In genomic region chr13:94157705-94158218, GRCh38 we compare ENCODE assay signal across 25 cellular contexts.
A peak's percentile ranks its signal among the peaks of the same experiment; 100 is the strongest.
DNase-seq lines count a peak whose midpoint lies in the region; ATAC-seq and TF ChIP-seq lines count a peak whose summit lies in the region.
"Had no signal": no experiment of that assay in that cellular context is flagged by ENCODE, and none has a peak within 500 bp of the region (broad histone marks: within the 10 kb centered on the region; RNA-seq: fewer than 3 reads in every experiment).

No MANE protein-coding gene starts in this region.

- no peak overlapping the region for H3K4me3 ChIP-seq in fibroblast of villous mesenchyme (ENCODE audit: low read depth, low read length)
- no peak overlapping the region for H3K4me3 ChIP-seq in lung
- no peak overlapping the region for H3K4me3 ChIP-seq in tibial artery
- H3K4me3 ChIP-seq: esophagus muscularis mucosa, mucosa of descending colon, sigmoid colon had no signal

- H3K36me3 Mint-ChIP-seq in HFFc6 (ENCODE audit: low read depth) = peaks cover 4% of the 10 kb centered on the region; the same call in 1 of the 2 replicates

- intact Hi-C loops in tibial artery (cut with DNase I; ENCODE audit: low total_unique reads) = no loop called here

- H3K27ac Mint-ChIP-seq in HFFc6 = no peak overlapping the region

- H3K9me3 ChIP-seq in lung (ENCODE audit: control insufficient read depth in 2 of 2, insufficient read depth in 1 of 2, low read length in 1 of 2) (no peaks in the 10 kb centered on the region), tibial artery (no peaks in the 10 kb centered on the region)
- H3K9me3 ChIP-seq: esophagus muscularis mucosa, mucosa of descending colon, sigmoid colon had no signal

- H3K4me1 Mint-ChIP-seq in HFFc6 (ENCODE audit: low read depth) = peaks cover 11% of the 10 kb centered on the region

- no peak overlapping the region for H3K27ac ChIP-seq in lung (ENCODE audit: low read depth in 1 of 2, low read length in 1 of 2)
- peak overlapping the region; percentile 43 to 45 for H3K27ac ChIP-seq in tibial artery

- ATAC-seq in lung (ENCODE audit: insufficient read depth, low FRiP score) = peak; percentile 21
- ATAC-seq: mucosa of descending colon had no signal

- DNase-seq in amniotic epithelial cell (ENCODE audit: low read depth) = peak; percentile 83
- DNase-seq in fibroblast of villous mesenchyme (ENCODE audit: low read depth) = peak; percentile 31
- DNase-seq in lung (ENCODE audit: low spot score) = no peak
- DNase-seq in tibial artery = peak; percentile 26 to 67
- DNase-seq in iPS-NIHi7 (ENCODE audit: extremely low spot score) = no peak
- no peak for DNase-seq in HFFc6
- DNase-seq in GOT3 (lab: John Stamatoyannopoulos, UW) = no peak
- DNase-seq: activated CD4-positive, alpha-beta T cell treated with anti-CD3 and anti-CD28 coated beads, Interleukin-2, amount 50 U/mL, for 1 hour; activated CD8-positive, alpha-beta memory T cell treated with anti-CD3 and anti-CD28 coated beads, Interleukin-2, amount 50 U/mL, for 48 hours; activated gamma-delta T cell treated with Interleukin-2 at 50 U/mL for 16 hours; AML-193; Calu3; effector CD8-positive, alpha-beta T cell; EL; Karpas-422; kidney; mucosa of descending colon; NCI-H1105 treated with DMSO at 0.1 percent for 48 hours; NCI-H2107; NCI-H524 treated with DMSO at 0.1 percent for 48 hours; sigmoid colon; stimulated activated CD4-positive, alpha-beta T cell treated with anti-CD3 and anti-CD28 coated beads, Interleukin-1b, Interleukin-23, amount 100 ng/mL, for 48 hours; stimulated activated naive CD4-positive, alpha-beta T cell treated with Interleukin-2 at 50 U/mL for 16 hours; trophoblast cell had no signal

- 43 to 53% methylated on average over 2 of the region's 2 CpGs for WGBS in lung, 2 donors

- H3K27me3 ChIP-seq in lung (ENCODE audit: control insufficient read depth, insufficient read depth) = no peaks in the 10 kb centered on the region
- no peaks in the 10 kb centered on the region for H3K27me3 ChIP-seq in tibial artery
- H3K27me3 ChIP-seq: esophagus muscularis mucosa, sigmoid colon had no signal

- no peak for TF ChIP-seq CTCF in fibroblast of villous mesenchyme (IDR thresholded peaks at IDR 0.05; ENCODE audit: insufficient read depth, low read depth, low read length)
- TF ChIP-seq CTCF in lung (IDR thresholded peaks at IDR 0.05; ENCODE audit: control extremely low read depth, extremely low read depth) = no peak
- TF ChIP-seq CTCF in tibial artery (IDR thresholded peaks at IDR 0.05) = no peak
- TF ChIP-seq CTCF in HFFc6 (IDR thresholded peaks at IDR 0.05) = no peak

- H3K36me3 ChIP-seq in lung (ENCODE audit: control insufficient read depth in 2 of 2, insufficient read depth in 2 of 2, low read length in 2 of 2) (no peaks in the 10 kb centered on the region), tibial artery (no peaks in the 10 kb centered on the region)
- H3K36me3 ChIP-seq: esophagus muscularis mucosa, sigmoid colon had no signal

- no peaks in the 10 kb centered on the region for H3K9me3 Mint-ChIP-seq in HFFc6

- peaks cover 1 to 2% of the 10 kb centered on the region in 2 donors for H3K4me1 ChIP-seq in lung (ENCODE audit: control insufficient read depth in 2 of 2, insufficient read depth in 2 of 2, low read length in 2 of 2)
- H3K4me1 ChIP-seq in tibial artery = peaks cover 0 to 47% (median 12%) of the 10 kb centered on the region in 4 donors
- H3K4me1 ChIP-seq: esophagus muscularis mucosa, sigmoid colon had no signal

- no peak overlapping the region for H3K4me3 Mint-ChIP-seq in HFFc6

- peaks cover 3% of the 10 kb centered on the region for H3K27me3 Mint-ChIP-seq in HFFc6 (ENCODE audit: insufficient read depth)

Comparison
In these comparisons a context has a peak if more than half of its experiments do, and no peak if none do; other contexts are left out.
1. DNase-seq: peak in amniotic epithelial cell (single experiment), fibroblast of villous mesenchyme (single experiment) and tibial artery (2 of 2); none in lung (single experiment), iPS-NIHi7 (single experiment), HFFc6 (single experiment) and GOT3 (single experiment).
2. H3K27ac ChIP-seq: peak in tibial artery (2 of 2); none in lung (0 of 2).